ENCODE assay signal across 8 cellular contexts in the genomic region with DNA sequence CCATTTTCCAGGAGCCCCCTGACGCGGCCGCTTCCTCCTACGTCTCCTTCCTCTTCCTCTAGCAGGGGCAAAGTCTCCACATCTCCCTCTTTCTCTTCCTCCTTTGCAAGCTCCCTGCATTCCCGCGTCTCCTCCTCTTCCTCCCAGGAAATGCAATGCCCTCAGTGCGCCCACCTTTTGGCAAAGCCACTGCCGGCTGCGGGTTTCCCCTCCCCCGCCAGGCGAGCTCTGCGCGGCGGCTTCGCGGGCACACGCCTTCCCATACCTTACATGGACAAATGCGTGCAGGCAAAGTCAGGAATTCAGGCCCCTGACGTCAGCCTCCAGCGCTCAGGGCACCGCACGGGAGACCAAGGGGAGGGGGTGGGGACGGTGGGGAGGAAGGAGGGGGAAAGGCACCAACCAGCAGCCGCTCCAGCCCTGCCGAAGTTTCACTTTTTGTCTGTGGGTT. TPM values are rescaled to one million over a fixed set of nuclear protein-coding genes. Genes with fewer than 3 reads are reported as not detected.
DNase-seq lines count a peak whose midpoint lies in the region; ATAC-seq and TF ChIP-seq lines count a peak whose summit lies in the region.

No MANE protein-coding gene starts in this region.

- peak; percentile 18 for ATAC-seq in GM19452 (IDR thresholded peaks at IDR 0.05; ENCODE audit: unreplicated experiment)
- peak; percentile 74 for ATAC-seq in left ventricle myocardium superior

- in situ Hi-C loops in astrocyte of the cerebellum (cut with HindIII; ENCODE audit: low sequenced_read_pairs), result loop anchor here (10.0 kb wide), 1 partner anchor 801 kb away; no protein-coding TSS in a partner anchor

- DNase-seq in C1 segment of cervical spinal cord (lab: John Stamatoyannopoulos, UW) (peak in 13 of 14 donors; percentile 15 to 86 (median 78)), SJCRH30 (peak; percentile 5 to 18), astrocyte of the cerebellum (ENCODE audit: low read depth) (peak; percentile 88), left ventricle myocardium superior (peak; percentile 84), pons (ENCODE audit: low spot score) (peak; percentile 59), medulla oblongata (ENCODE audit: extremely low spot score) (no peak)
- DNase-seq in Jurkat, Clone E6-1 (ENCODE audit: low read depth, low spot score), result peak; percentile 29

- no peak overlapping the region for H3K27ac ChIP-seq in SJCRH30

- H3K4me3 ChIP-seq in Jurkat, Clone E6-1 (ENCODE audit: low read length), result peak overlapping the region; percentile 65
- H3K4me3 ChIP-seq in SJCRH30, result peak overlapping the region; percentile 34
- peak overlapping the region; percentile 84 for H3K4me3 ChIP-seq in astrocyte of the cerebellum (ENCODE audit: low read depth, low read length)

- no peaks in the 10 kb centered on the region for H3K27me3 ChIP-seq in SJCRH30

- H3K9me3 ChIP-seq in SJCRH30 (replicated peaks), result no peaks in the 10 kb centered on the region

- H3K36me3 ChIP-seq in SJCRH30, result no peaks in the 10 kb centered on the region

- H3K4me1 ChIP-seq in SJCRH30, result no peaks in the 10 kb centered on the region

- no peak for TF ChIP-seq CTCF in astrocyte of the cerebellum (IDR thresholded peaks at IDR 0.05; ENCODE audit: low read depth, low read length, missing control alignments)

- intact Hi-C loops in left ventricle myocardium superior (cut with micrococcal nuclease), result no loop called here

RNA-seq across cellular contexts. Expression of a gene that starts 0.4 kb away (rescaled TPM):
- polyA plus RNA-seq in Jurkat, Clone E6-1 (2012; ENCODE audit: insufficient read depth, insufficient read length), result 7.6 TPM
- total RNA-seq in SJCRH30 (2014; rRNA removed; shearing (Covaris generic)), result 0.04 and 0.05 TPM in 2 replicates
- total RNA-seq in left ventricle myocardium superior, result 109 TPM

Comparison
In these comparisons a context has a peak if more than half of its experiments do, and no peak if none do; other contexts are left out.
1. H3K4me3 ChIP-seq: peak in every context shown above with its lines; median percentile 84 in astrocyte of the cerebellum; 65 in Jurkat, Clone E6-1; 34 in SJCRH30.
2. RNA of a gene that starts 0.4 kb away (total RNA-seq): 109 TPM in left ventricle myocardium superior (single experiment); 0.04 to 0.05 TPM in SJCRH30; every median in the first group is over 100 times any median in the second.